In the genomic region with DNA sequence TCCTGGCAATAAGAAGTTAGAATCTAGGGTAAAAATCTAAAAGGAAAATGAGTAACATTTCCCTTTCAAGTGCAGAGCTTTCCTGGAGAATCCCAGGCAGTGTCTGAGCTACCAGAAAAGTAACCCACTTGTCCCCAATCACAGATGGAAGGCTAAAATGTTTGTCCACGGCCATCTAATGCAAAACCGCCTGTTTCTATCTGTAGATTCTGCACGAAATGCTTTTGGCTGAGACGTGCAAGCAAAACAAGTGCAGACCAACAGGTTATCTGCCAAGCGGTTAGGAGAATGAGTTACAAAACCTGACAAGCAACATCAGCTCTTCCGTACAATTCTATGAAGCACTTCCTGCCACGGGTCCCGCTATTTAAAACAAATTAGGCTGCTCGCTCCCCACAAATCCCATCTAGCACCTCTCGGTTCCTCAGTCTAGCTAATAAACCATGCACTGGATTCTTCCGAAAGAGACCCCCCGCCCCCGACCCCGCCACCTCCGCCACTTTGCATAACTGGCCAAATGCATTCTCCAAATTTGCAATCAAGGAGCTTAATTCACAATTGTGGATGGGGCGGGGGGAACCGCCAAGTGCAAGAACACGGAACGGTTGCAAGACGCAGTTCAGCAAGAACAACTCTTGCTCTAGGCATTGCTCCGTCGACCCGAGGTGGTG, we compare ENCODE assay signal across 8 cellular contexts. TPM values are rescaled to one million over a fixed set of nuclear protein-coding genes. Genes with fewer than 3 reads are reported as not detected.
DNase-seq lines count a peak whose midpoint lies in the region; ATAC-seq and TF ChIP-seq lines count a peak whose summit lies in the region.

No MANE protein-coding gene starts in this region.

- no peak for TF ChIP-seq CTCF in activated B cell treated with CpG ODN at 0.5 μM for 24 hours (IDR thresholded peaks at IDR 0.05)
- TF ChIP-seq CTCF in osteocyte (IDR thresholded peaks at IDR 0.05), result no peak

- peaks cover 64% of the 10 kb centered on the region for H3K4me1 Mint-ChIP-seq in activated B cell treated with CpG ODN at 0.5 μM for 24 hours
- peaks cover 29% of the 10 kb centered on the region for H3K4me1 Mint-ChIP-seq in osteocyte (ENCODE audit: unreplicated experiment)

- DNase-seq in EH (ENCODE audit: low read depth), result peak; percentile 48
- DNase-seq in activated B cell treated with CpG ODN at 0.5 μM for 24 hours, result no peak
- peak; percentile 19 for DNase-seq in fibroblast of gingiva (ENCODE audit: low read depth)
- DNase-seq in osteocyte (ENCODE audit: extremely low spot score, unreplicated experiment), result no peak
- DNase-seq in GM03348 (ENCODE audit: low spot score), result no peak

- peaks cover 42% of the 10 kb centered on the region for H3K36me3 ChIP-seq in KOPT-K1 (ENCODE audit: insufficient read depth, low read length)

- H3K4me3 Mint-ChIP-seq in activated B cell treated with CpG ODN at 0.5 μM for 24 hours, result peak overlapping the region; percentile 94
- H3K4me3 Mint-ChIP-seq in osteocyte (ENCODE audit: unreplicated experiment), result peak overlapping the region; percentile 87

- H3K27me3 Mint-ChIP-seq in activated B cell treated with CpG ODN at 0.5 μM for 24 hours (no peaks in the 10 kb centered on the region), osteocyte (ENCODE audit: unreplicated experiment) (no peaks in the 10 kb centered on the region)

- H3K27ac Mint-ChIP-seq in activated B cell treated with CpG ODN at 0.5 μM for 24 hours (peak overlapping the region; percentile 92), osteocyte (ENCODE audit: unreplicated experiment) (peak overlapping the region; percentile 87)

- CTCF ChIA-PET in activated B cell treated with CpG ODN at 0.5 μM for 24 hours (lab: Charles Lee), result interaction anchor here (1.1 to 4.2 kb wide), 6 partner anchors 9 to 175 kb away, joined by 3 to 18 read pairs (median 5); no protein-coding TSS in a partner anchor

- no peaks in the 10 kb centered on the region for H3K9me3 Mint-ChIP-seq in activated B cell treated with CpG ODN at 0.5 μM for 24 hours
- no peaks in the 10 kb centered on the region for H3K9me3 Mint-ChIP-seq in osteocyte (ENCODE audit: unreplicated experiment)

- intact Hi-C loops in activated B cell treated with CpG ODN at 0.5 μM for 24 hours (cut with micrococcal nuclease), result loop anchor here (1.0 to 5.0 kb wide), 4 partner anchors 12 to 200 kb away; a partner anchor contains a TSS

- POLR2A ChIA-PET in activated B cell treated with CpG ODN at 0.5 μM for 24 hours (lab: Charles Lee), result interaction anchor here (0.6 to 4.3 kb wide), 26 partner anchors 10 to 178 kb away, joined by 3 to 62 read pairs (median 6); no protein-coding TSS in a partner anchor

- H3K36me3 Mint-ChIP-seq in activated B cell treated with CpG ODN at 0.5 μM for 24 hours (ENCODE audit: low read depth), result peaks cover 38% of the 10 kb centered on the region
- H3K36me3 Mint-ChIP-seq in osteocyte (ENCODE audit: unreplicated experiment), result peaks cover 3% of the 10 kb centered on the region

- ATAC-seq in GM21423 (IDR thresholded peaks at IDR 0.05; ENCODE audit: unreplicated experiment) (peak; percentile 34), activated B cell treated with CpG ODN at 0.5 μM for 24 hours (ENCODE audit: low read depth) (peak; percentile 8), GM18517 (IDR thresholded peaks at IDR 0.05; ENCODE audit: unreplicated experiment) (no peak)

- no peaks in the 10 kb centered on the region for H3K9me3 ChIP-seq in KOPT-K1 (ENCODE audit: insufficient read depth, low read length, poor library complexity, severe bottlenecking)

- peak overlapping the region; percentile 94 for H3K27ac ChIP-seq in KOPT-K1 (ENCODE audit: low read depth, low read length, poor library complexity, severe bottlenecking)

RNA-seq across cellular contexts. Expression of a gene that starts 1.4 kb away (rescaled TPM):
- total RNA-seq in activated B cell treated with CpG ODN at 0.5 μM for 24 hours, result 109 and 127 TPM in 2 replicates
- 88.8 and 89.4 TPM in 2 replicates for total RNA-seq in osteocyte

Comparison
In these comparisons a context has a peak if more than half of its experiments do, and no peak if none do; other contexts are left out.
1. DNase-seq: peak in EH (single experiment) and fibroblast of gingiva (single experiment); none in activated B cell treated with CpG ODN at 0.5 μM for 24 hours (single experiment), osteocyte (single experiment) and GM03348 (single experiment).